Comparison of ENCODE assay signal across 8 cellular contexts in the genomic region with DNA sequence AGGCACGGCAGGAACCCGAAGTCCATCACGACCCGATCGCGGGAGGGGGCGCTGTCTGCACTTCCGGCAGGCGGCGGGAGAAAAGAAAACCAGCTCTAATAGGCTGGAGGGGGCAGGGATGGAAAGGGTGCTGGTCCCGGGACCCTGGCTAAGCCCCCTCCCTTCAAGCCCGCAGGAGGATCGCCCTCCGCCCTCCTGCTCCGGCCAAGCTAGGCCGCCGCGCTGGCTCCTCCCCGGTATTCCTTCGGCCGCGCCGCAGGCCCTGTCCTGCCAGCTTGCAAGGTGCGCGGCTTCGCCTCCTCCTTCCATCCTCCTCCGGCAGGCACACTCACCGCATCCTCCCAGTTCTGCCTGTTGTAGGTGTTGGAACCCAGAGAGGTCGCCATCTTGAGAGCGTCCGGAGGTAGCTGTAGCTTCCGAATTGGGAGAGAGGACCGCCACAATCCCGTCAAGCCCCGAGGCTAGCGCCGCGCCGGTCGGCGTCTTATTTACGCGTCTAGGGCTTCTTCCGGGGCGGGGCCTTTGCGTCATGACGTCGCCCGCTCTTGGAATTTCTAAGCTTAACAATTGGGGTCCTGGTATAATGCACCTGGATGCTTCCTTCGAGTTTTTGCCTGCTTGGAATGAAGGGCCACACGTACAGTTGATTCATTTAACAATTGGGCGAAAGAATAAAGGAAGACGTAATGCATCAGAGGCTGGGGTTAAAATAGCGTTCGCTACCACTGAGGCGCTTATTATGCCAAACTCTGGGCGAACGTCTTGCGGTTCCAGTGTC. TPM values are rescaled to one million over a fixed set of nuclear protein-coding genes. Genes with fewer than 3 reads are reported as not detected.
A peak's percentile ranks its signal among the peaks of the same experiment; 100 is the strongest.
DNase-seq lines count a peak whose midpoint lies in the region; ATAC-seq and TF ChIP-seq lines count a peak whose summit lies in the region.

A gene (minus strand): TSS at position 463 of the 778 bp plus-strand sequence. CDS start 77 bp downstream, at position 386.

- H3K27ac ChIP-seq in coronary artery, result peak within 1 kb of the TSS; percentile 96 to 98

- POLR2A ChIA-PET in BJ (lab: Charles Lee), result interaction anchor here (0.7 to 1.0 kb wide), 2 partner anchors 58 to 83 kb away, joined by 3 to 5 read pairs; a partner anchor contains a TSS

- CTCF ChIA-PET in BJ (lab: Yijun Ruan, JAX), result interaction anchor here (0.7 to 3.0 kb wide), 26 partner anchors 11 to 253 kb away, joined by 3 to 24 read pairs (median 4); no protein-coding TSS in a partner anchor

- H3K27me3 ChIP-seq in BJ (ENCODE audit: control insufficient read depth, insufficient read depth, low read length), result no peaks in the 10 kb centered on the region

- peak; percentile 76 for TF ChIP-seq CTCF in BJ (IDR thresholded peaks at IDR 0.05; ENCODE audit: insufficient read depth, low read depth, low read length)
- TF ChIP-seq CTCF in coronary artery (IDR thresholded peaks at IDR 0.05), result peak; percentile 82

- ATAC-seq in HG03439 (IDR thresholded peaks at IDR 0.05; ENCODE audit: unreplicated experiment), result peak; percentile 96

- DNase-seq in BJ (ENCODE audit: low read depth), result peak; percentile 48
- peak; percentile 84 to 92 for DNase-seq in NCI-H524 (lab: John Stamatoyannopoulos, UW)
- DNase-seq in activated CD4-positive, alpha-beta T cell treated with anti-CD3 and anti-CD28 coated beads for 4 hours, result peak; percentile 87 to 89
- peak; percentile 92 for DNase-seq in coronary artery (ENCODE audit: low spot score)
- peak; percentile 98 for DNase-seq in left kidney (ENCODE audit: low read depth, low spot score)
- DNase-seq in stimulated activated CD4-positive, alpha-beta T cell treated with anti-CD3 and anti-CD28 coated beads, Interleukin-2, amount 100 ng/mL, for 24 hours, result peak; percentile 93

- peak within 1 kb of the TSS; percentile 83 for H3K4me3 ChIP-seq in BJ (ENCODE audit: low read depth, low read length)
- peak within 1 kb of the TSS; percentile 95 for H3K4me3 ChIP-seq in coronary artery

- TF ChIP-seq POLR2A in GM19193 (IDR thresholded peaks at IDR 0.05; ENCODE audit: extremely low read depth, insufficient read depth, insufficient read length), result peak; percentile 87

- peaks cover 4% of the 10 kb centered on the region for H3K36me3 ChIP-seq in BJ (ENCODE audit: control insufficient read depth, insufficient read depth, low read length)

RNA-seq across cellular contexts. Expression of the gene that starts here (rescaled TPM):
- polyA plus RNA-seq in BJ (2011; rRNA removed), result 31.4 and 45.2 TPM in 2 replicates
- 12.7 and 21.5 TPM in 2 replicates for polyA minus RNA-seq in BJ (2011; rRNA and poly(A)+ RNA removed)

Comparison
In these comparisons a context has a peak if more than half of its experiments do, and no peak if none do; other contexts are left out.
1. Peak in every context shown above with its lines: DNase-seq, ATAC-seq, H3K4me3 ChIP-seq and H3K27ac ChIP-seq.
2. DNase-seq: peak in every context shown above with its lines; median percentile 98 in left kidney; 93 in stimulated activated CD4-positive, alpha-beta T cell treated with anti-CD3 and anti-CD28 coated beads, Interleukin-2, amount 100 ng/mL, for 24 hours; 92 in coronary artery; 88 in NCI-H524; 88 in activated CD4-positive, alpha-beta T cell treated with anti-CD3 and anti-CD28 coated beads for 4 hours; 48 in BJ.